Comparison of ENCODE assay signal across 29 cellular contexts in the genomic region with DNA sequence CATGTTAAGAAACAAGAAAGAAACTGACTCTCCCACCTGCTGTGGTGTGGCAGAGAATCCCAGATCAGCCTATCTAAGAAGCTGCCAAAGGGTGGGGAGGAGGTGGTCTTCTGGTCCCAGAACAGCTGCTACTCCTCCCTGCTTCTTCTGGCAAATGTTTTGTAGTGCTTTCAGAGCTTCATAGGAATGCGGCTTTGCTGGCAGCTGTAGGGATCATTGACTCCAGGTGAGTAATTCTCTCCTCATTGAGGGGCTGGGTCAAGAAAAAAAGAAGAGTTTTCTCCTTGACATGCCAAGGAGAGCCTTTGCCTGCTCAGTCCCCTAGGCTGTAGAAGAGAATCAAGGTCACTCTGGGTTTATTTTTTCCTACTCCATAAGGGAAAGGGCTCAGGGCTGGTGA. TPM values are rescaled to one million over a fixed set of nuclear protein-coding genes. Genes with fewer than 3 reads are reported as not detected.
"Had no signal": no experiment of that assay in that cellular context is flagged by ENCODE, and none has a peak within 500 bp of the region (broad histone marks: within the 10 kb centered on the region; RNA-seq: fewer than 3 reads in every experiment).

No MANE protein-coding gene starts in this region.

- H3K27ac ChIP-seq: brain microvascular endothelial cell, KMS-11, RWPE1, WERI-Rb-1 had no signal

- DNase-seq: activated CD4-positive, alpha-beta T cell treated with anti-CD3 and anti-CD28 coated beads, Interleukin-2, amount 10 ng/mL, durations not matched to agents 24 days and 14 days; activated CD4-positive, alpha-beta T cell treated with anti-CD3 and anti-CD28 coated beads, Interleukin-2, amount 50 U/mL, for 4 hours; activated CD8-positive, alpha-beta T cell treated with anti-CD3 and anti-CD28 coated beads for 36 hours; activated naive CD4-positive, alpha-beta T cell treated with anti-CD3 and anti-CD28 coated beads, Interleukin-2, amount 10 ng/mL, durations not matched to agents 7 days and 5 days; activated naive CD8-positive, alpha-beta T cell treated with anti-CD3 and anti-CD28 coated beads, Interleukin-2, amount 50 U/mL, for 24 hours; activated T-cell treated with anti-CD3 and anti-CD28 coated beads, Interleukin-2, amount 50 U/mL, for 24 hours; anterior cingulate cortex; brain microvascular endothelial cell; central memory CD4-positive, alpha-beta T cell; MM.1S; MV-4-11; NCI-H1092; NCI-H1436 treated with DMSO at 0.1 percent for 48 hours; NCI-H1694 treated with DMSO at 0.1 percent for 48 hours; NCI-H2029; NCI-H345; NCI-H524 treated with DMSO at 0.1 percent for 48 hours; SIG-M5; T-cell; T-helper 17 cell; WERI-Rb-1 had no signal

- H3K4me3 Mint-ChIP-seq: activated CD4-positive, alpha-beta T cell treated with anti-CD3 and anti-CD28 coated beads, Interleukin-2, amount 10 ng/mL, durations not matched to agents 24 days and 14 days; activated CD8-positive, alpha-beta T cell treated with anti-CD3 and anti-CD28 coated beads for 36 hours; activated naive CD4-positive, alpha-beta T cell treated with anti-CD3 and anti-CD28 coated beads, Interleukin-2, amount 10 ng/mL, durations not matched to agents 7 days and 5 days; activated naive CD8-positive, alpha-beta T cell; activated naive CD8-positive, alpha-beta T cell treated with anti-CD3 and anti-CD28 coated beads, Interleukin-2, amount 50 U/mL, for 24 hours; activated T-cell treated with anti-CD3 and anti-CD28 coated beads, Interleukin-2, amount 50 U/mL, for 24 hours; T-cell; T-helper 17 cell had no signal

- H3K9ac ChIP-seq: KMS-11 had no signal

- H3K4me2 ChIP-seq: KMS-11 had no signal

- H3K27me3 Mint-ChIP-seq: activated CD4-positive, alpha-beta T cell treated with anti-CD3 and anti-CD28 coated beads, Interleukin-2, amount 10 ng/mL, durations not matched to agents 24 days and 14 days; activated CD8-positive, alpha-beta T cell treated with anti-CD3 and anti-CD28 coated beads for 36 hours; activated naive CD4-positive, alpha-beta T cell treated with anti-CD3 and anti-CD28 coated beads, Interleukin-2, amount 10 ng/mL, durations not matched to agents 7 days and 5 days; activated naive CD8-positive, alpha-beta T cell; activated naive CD8-positive, alpha-beta T cell treated with anti-CD3 and anti-CD28 coated beads, Interleukin-2, amount 50 U/mL, for 24 hours; T-helper 17 cell had no signal

- H3K36me3 ChIP-seq: brain microvascular endothelial cell, WERI-Rb-1 had no signal

- H3K36me3 Mint-ChIP-seq: activated naive CD4-positive, alpha-beta T cell treated with anti-CD3 and anti-CD28 coated beads, Interleukin-2, amount 10 ng/mL, durations not matched to agents 7 days and 5 days; activated naive CD8-positive, alpha-beta T cell; T-cell had no signal

- H3K27me3 ChIP-seq: brain microvascular endothelial cell had no signal

- H3K27ac Mint-ChIP-seq: activated CD4-positive, alpha-beta T cell treated with anti-CD3 and anti-CD28 coated beads, Interleukin-2, amount 10 ng/mL, durations not matched to agents 24 days and 14 days; activated CD8-positive, alpha-beta T cell treated with anti-CD3 and anti-CD28 coated beads for 36 hours; activated naive CD4-positive, alpha-beta T cell treated with anti-CD3 and anti-CD28 coated beads, Interleukin-2, amount 10 ng/mL, durations not matched to agents 7 days and 5 days; activated naive CD8-positive, alpha-beta T cell; activated naive CD8-positive, alpha-beta T cell treated with anti-CD3 and anti-CD28 coated beads, Interleukin-2, amount 50 U/mL, for 24 hours; activated T-cell treated with anti-CD3 and anti-CD28 coated beads, Interleukin-2, amount 50 U/mL, for 24 hours; T-cell; T-helper 17 cell had no signal

- H3K9me3 Mint-ChIP-seq: activated CD4-positive, alpha-beta T cell treated with anti-CD3 and anti-CD28 coated beads, Interleukin-2, amount 10 ng/mL, durations not matched to agents 24 days and 14 days; activated CD8-positive, alpha-beta T cell treated with anti-CD3 and anti-CD28 coated beads for 36 hours; activated naive CD4-positive, alpha-beta T cell treated with anti-CD3 and anti-CD28 coated beads, Interleukin-2, amount 10 ng/mL, durations not matched to agents 7 days and 5 days; activated naive CD8-positive, alpha-beta T cell treated with anti-CD3 and anti-CD28 coated beads, Interleukin-2, amount 50 U/mL, for 24 hours; activated T-cell treated with anti-CD3 and anti-CD28 coated beads, Interleukin-2, amount 50 U/mL, for 24 hours; T-cell had no signal

- ATAC-seq: activated CD8-positive, alpha-beta T cell treated with anti-CD3 and anti-CD28 coated beads for 36 hours; activated naive CD8-positive, alpha-beta T cell treated with anti-CD3 and anti-CD28 coated beads, Interleukin-2, amount 50 U/mL, for 24 hours; Right ventricle myocardium inferior; SK-N-SH treated with all-trans-retinoic acid at 6 μM for 48 hours; T-cell; T-helper 17 cell had no signal

- H3K4me1 Mint-ChIP-seq: activated CD4-positive, alpha-beta T cell treated with anti-CD3 and anti-CD28 coated beads, Interleukin-2, amount 10 ng/mL, durations not matched to agents 24 days and 14 days; activated naive CD4-positive, alpha-beta T cell treated with anti-CD3 and anti-CD28 coated beads, Interleukin-2, amount 10 ng/mL, durations not matched to agents 7 days and 5 days; activated naive CD8-positive, alpha-beta T cell treated with anti-CD3 and anti-CD28 coated beads, Interleukin-2, amount 50 U/mL, for 24 hours; T-cell; T-helper 17 cell had no signal

- FAIRE-seq: RCC 7860 had no signal

RNA-seq across cellular contexts. Expression of a gene that starts 23.3 kb away (rescaled TPM):
- total RNA-seq: activated CD4-positive, alpha-beta T cell treated with anti-CD3 and anti-CD28 coated beads, Interleukin-2, amount 10 ng/mL, durations not matched to agents 24 days and 14 days; activated CD8-positive, alpha-beta T cell treated with anti-CD3 and anti-CD28 coated beads for 36 hours; LHCN-M2; NCI-H460; T-helper 17 cell had no signal
